Comparison of ENCODE assay signal across 31 cellular contexts in genomic region chr1:238370600-238370999, GRCh38.
"Had no signal": no experiment of that assay in that cellular context is flagged by ENCODE, and none has a peak within 500 bp of the region (broad histone marks: within the 10 kb centered on the region; RNA-seq: fewer than 3 reads in every experiment).

No MANE protein-coding gene starts in this region.

- H3K4me3 Mint-ChIP-seq: activated CD4-positive, alpha-beta memory T cell treated with anti-CD3 and anti-CD28 coated beads for 36 hours; activated CD4-positive, alpha-beta T cell treated with anti-CD3 and anti-CD28 coated beads for 36 hours; activated CD4-positive, alpha-beta T cell treated with anti-CD3 and anti-CD28 coated beads, Interleukin-2, amount 10 ng/mL, durations not matched to agents 24 days and 14 days; activated CD8-positive, alpha-beta memory T cell treated with anti-CD3 and anti-CD28 coated beads, Interleukin-2, amount 10 ng/mL, durations not matched to agents 7 days and 5 days; activated CD8-positive, alpha-beta T cell treated with anti-CD3 and anti-CD28 coated beads, Interleukin-2, amount 10 ng/mL, durations not matched to agents 7 days and 5 days; activated naive CD4-positive, alpha-beta T cell treated with anti-CD3 and anti-CD28 coated beads for 36 hours; activated naive CD4-positive, alpha-beta T cell treated with anti-CD3 and anti-CD28 coated beads, Interleukin-2, amount 50 U/mL, for 24 hours; activated naive CD8-positive, alpha-beta T cell treated with anti-CD3 and anti-CD28 coated beads for 36 hours; activated naive CD8-positive, alpha-beta T cell treated with anti-CD3 and anti-CD28 coated beads, Interleukin-2, amount 50 U/mL, for 24 hours; activated T-helper 1 cell treated with anti-CD3 and anti-CD28 coated beads, Interleukin-12 subunit alpha, Interleukin-12 subunit beta, Interleukin-2, Interleukin-4 antibody, amounts not matched to agents 30 ng/mL and 10 ng/mL and 1 ng/mL, durations not matched to agents 14 hours and 24 hours and 36 hours; brain had no signal

- H3K36me3 Mint-ChIP-seq: activated CD4-positive, alpha-beta memory T cell treated with anti-CD3 and anti-CD28 coated beads for 36 hours; activated CD8-positive, alpha-beta memory T cell treated with anti-CD3 and anti-CD28 coated beads, Interleukin-2, amount 10 ng/mL, durations not matched to agents 7 days and 5 days; activated naive CD4-positive, alpha-beta T cell treated with anti-CD3 and anti-CD28 coated beads, Interleukin-2, amount 50 U/mL, for 24 hours; activated naive CD8-positive, alpha-beta T cell treated with anti-CD3 and anti-CD28 coated beads for 36 hours; brain had no signal

- H3K4me3 ChIP-seq: adrenal gland, ascending aorta, breast epithelium, cardiac muscle cell, colonic mucosa, esophagus squamous epithelium, gastroesophageal sphincter had no signal

- H3K36me3 ChIP-seq: adrenal gland, ascending aorta, breast epithelium, cardiac muscle cell, colonic mucosa, esophagus squamous epithelium, gastroesophageal sphincter had no signal

- H3K27ac Mint-ChIP-seq: activated CD4-positive, alpha-beta memory T cell treated with anti-CD3 and anti-CD28 coated beads for 36 hours; activated CD4-positive, alpha-beta T cell treated with anti-CD3 and anti-CD28 coated beads for 36 hours; activated CD4-positive, alpha-beta T cell treated with anti-CD3 and anti-CD28 coated beads, Interleukin-2, amount 10 ng/mL, durations not matched to agents 24 days and 14 days; activated CD8-positive, alpha-beta memory T cell treated with anti-CD3 and anti-CD28 coated beads, Interleukin-2, amount 10 ng/mL, durations not matched to agents 7 days and 5 days; activated CD8-positive, alpha-beta T cell treated with anti-CD3 and anti-CD28 coated beads, Interleukin-2, amount 10 ng/mL, durations not matched to agents 7 days and 5 days; activated naive CD4-positive, alpha-beta T cell treated with anti-CD3 and anti-CD28 coated beads for 36 hours; activated naive CD4-positive, alpha-beta T cell treated with anti-CD3 and anti-CD28 coated beads, Interleukin-2, amount 50 U/mL, for 24 hours; activated naive CD8-positive, alpha-beta T cell treated with anti-CD3 and anti-CD28 coated beads for 36 hours; activated naive CD8-positive, alpha-beta T cell treated with anti-CD3 and anti-CD28 coated beads, Interleukin-2, amount 50 U/mL, for 24 hours; activated T-helper 1 cell treated with anti-CD3 and anti-CD28 coated beads, Interleukin-12 subunit alpha, Interleukin-12 subunit beta, Interleukin-2, Interleukin-4 antibody, amounts not matched to agents 30 ng/mL and 10 ng/mL and 1 ng/mL, durations not matched to agents 14 hours and 24 hours and 36 hours; activated T-helper 2 cell treated with anti-CD3 and anti-CD28 coated beads, Interferon-gamma antibody, Interleukin-2, Interleukin-4, amounts not matched to agents 10 μg/mL and 5 μg/mL and 100 μg/mL, durations not matched to agents 14 hours and 24 hours and 36 hours; brain had no signal

- ATAC-seq: activated CD4-positive, alpha-beta T cell treated with anti-CD3 and anti-CD28 coated beads for 36 hours; activated CD8-positive, alpha-beta memory T cell treated with anti-CD3 and anti-CD28 coated beads, Interleukin-2, amount 10 ng/mL, durations not matched to agents 7 days and 5 days; activated CD8-positive, alpha-beta T cell treated with anti-CD3 and anti-CD28 coated beads, Interleukin-2, amount 10 ng/mL, durations not matched to agents 7 days and 5 days; activated naive CD8-positive, alpha-beta T cell treated with anti-CD3 and anti-CD28 coated beads, Interleukin-2, amount 50 U/mL, for 24 hours; gastroesophageal sphincter had no signal

- H3K27me3 Mint-ChIP-seq: activated CD4-positive, alpha-beta memory T cell treated with anti-CD3 and anti-CD28 coated beads for 36 hours; activated CD4-positive, alpha-beta T cell treated with anti-CD3 and anti-CD28 coated beads for 36 hours; activated CD4-positive, alpha-beta T cell treated with anti-CD3 and anti-CD28 coated beads, Interleukin-2, amount 10 ng/mL, durations not matched to agents 24 days and 14 days; activated CD8-positive, alpha-beta memory T cell treated with anti-CD3 and anti-CD28 coated beads, Interleukin-2, amount 10 ng/mL, durations not matched to agents 7 days and 5 days; activated naive CD4-positive, alpha-beta T cell treated with anti-CD3 and anti-CD28 coated beads, Interleukin-2, amount 50 U/mL, for 24 hours; activated naive CD8-positive, alpha-beta T cell treated with anti-CD3 and anti-CD28 coated beads for 36 hours; activated naive CD8-positive, alpha-beta T cell treated with anti-CD3 and anti-CD28 coated beads, Interleukin-2, amount 50 U/mL, for 24 hours; brain had no signal

- H3K4me1 ChIP-seq: adrenal gland, ascending aorta, breast epithelium, colonic mucosa, esophagus squamous epithelium, gastroesophageal sphincter had no signal

- H3K27ac ChIP-seq: adrenal gland, ascending aorta, breast epithelium, cardiac muscle cell, colonic mucosa, epithelial cell of prostate, esophagus squamous epithelium, gastroesophageal sphincter had no signal

- H3K4me1 Mint-ChIP-seq: activated CD4-positive, alpha-beta T cell treated with anti-CD3 and anti-CD28 coated beads for 36 hours; activated CD4-positive, alpha-beta T cell treated with anti-CD3 and anti-CD28 coated beads, Interleukin-2, amount 10 ng/mL, durations not matched to agents 24 days and 14 days; activated CD8-positive, alpha-beta memory T cell treated with anti-CD3 and anti-CD28 coated beads, Interleukin-2, amount 10 ng/mL, durations not matched to agents 7 days and 5 days; activated naive CD4-positive, alpha-beta T cell treated with anti-CD3 and anti-CD28 coated beads, Interleukin-2, amount 50 U/mL, for 24 hours; activated naive CD8-positive, alpha-beta T cell treated with anti-CD3 and anti-CD28 coated beads for 36 hours; activated naive CD8-positive, alpha-beta T cell treated with anti-CD3 and anti-CD28 coated beads, Interleukin-2, amount 50 U/mL, for 24 hours; brain had no signal

- H3K9me3 ChIP-seq: adrenal gland, ascending aorta, breast epithelium, colonic mucosa, esophagus squamous epithelium, gastroesophageal sphincter had no signal

- H3K27me3 ChIP-seq: adrenal gland, ascending aorta, breast epithelium, cardiac muscle cell, colonic mucosa, esophagus squamous epithelium, gastroesophageal sphincter had no signal

- DNase-seq: activated CD4-positive, alpha-beta memory T cell treated with anti-CD3 and anti-CD28 coated beads for 36 hours; activated CD4-positive, alpha-beta T cell treated with anti-CD3 and anti-CD28 coated beads for 36 hours; activated CD4-positive, alpha-beta T cell treated with anti-CD3 and anti-CD28 coated beads, Interleukin-2, amount 10 ng/mL, durations not matched to agents 24 days and 14 days; activated CD4-positive, CD25-positive, alpha-beta regulatory T cell; activated CD4-positive, CD25-positive, alpha-beta regulatory T cell treated with anti-CD3 and anti-CD28 coated beads, Interleukin-2, amount 50 U/mL, for 72 hours; activated CD8-positive, alpha-beta memory T cell treated with anti-CD3 and anti-CD28 coated beads, Interleukin-2, amount 10 ng/mL, durations not matched to agents 7 days and 5 days; activated CD8-positive, alpha-beta memory T cell treated with anti-CD3 and anti-CD28 coated beads, Interleukin-2, amount 50 U/mL, for 4 hours; activated CD8-positive, alpha-beta T cell treated with anti-CD3 and anti-CD28 coated beads, Interleukin-2, amount 10 ng/mL, durations not matched to agents 7 days and 5 days; activated effector memory CD4-positive, alpha-beta T cell treated with anti-CD3 and anti-CD28 coated beads, Interleukin-2, amount 50 U/mL, for 16 hours; activated naive CD4-positive, alpha-beta T cell treated with anti-CD3 and anti-CD28 coated beads for 36 hours; activated naive CD8-positive, alpha-beta T cell treated with anti-CD3 and anti-CD28 coated beads for 36 hours; activated naive CD8-positive, alpha-beta T cell treated with anti-CD3 and anti-CD28 coated beads, Interleukin-2, amount 50 U/mL, for 24 hours; activated T-cell treated with anti-CD3 and anti-CD28 coated beads, Interleukin-2, amount 50 U/mL, for 1 hour; activated T-cell treated with anti-CD3 and anti-CD28 coated beads, Interleukin-2, amount 50 U/mL, for 48 hours; adrenal gland; central memory CD4-positive, alpha-beta T cell; cerebellar nuclear complex; colonic mucosa; effector CD8-positive, alpha-beta T cell; esophagus squamous epithelium; foreskin melanocyte; T-helper 2 cell had no signal

- H3K9me3 Mint-ChIP-seq: activated CD4-positive, alpha-beta T cell treated with anti-CD3 and anti-CD28 coated beads, Interleukin-2, amount 10 ng/mL, durations not matched to agents 24 days and 14 days; activated naive CD4-positive, alpha-beta T cell treated with anti-CD3 and anti-CD28 coated beads for 36 hours had no signal
